In the genomic region with DNA sequence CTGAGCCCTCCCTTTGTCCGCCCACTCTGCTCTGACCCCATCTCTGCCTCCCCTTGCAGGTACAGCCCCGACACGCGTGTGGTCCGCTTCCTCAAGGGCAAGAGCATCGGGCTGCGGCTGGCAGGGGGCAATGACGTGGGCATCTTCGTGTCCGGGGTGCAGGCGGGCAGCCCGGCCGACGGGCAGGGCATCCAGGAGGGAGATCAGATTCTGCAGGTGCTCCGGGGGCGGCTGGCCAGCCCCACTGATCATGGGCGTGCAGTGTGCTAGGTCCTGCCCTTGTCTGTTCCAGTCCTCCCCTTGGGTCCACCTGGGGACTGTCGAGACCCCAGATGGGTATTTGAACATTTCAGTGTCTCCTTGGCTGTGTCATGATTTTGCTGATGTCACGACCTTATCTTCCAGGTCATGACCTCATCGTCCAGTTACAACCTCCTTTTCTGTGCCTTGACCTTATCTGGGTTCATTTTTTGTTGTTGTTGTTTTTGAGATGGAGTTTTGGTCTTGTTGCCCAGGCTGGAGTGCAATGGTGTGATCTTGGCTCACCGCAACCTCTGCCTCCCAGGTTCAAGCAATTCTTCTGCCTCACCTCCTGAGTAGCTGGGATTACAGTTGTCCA, we compare ENCODE assay signal across 1 cellular context.
TF ChIP-seq lines count a peak whose summit lies in the region.

No MANE protein-coding gene starts in this region.

TF ChIP-seq in K562, 482 proteins besides CTCF, POLR2A, EP300 and RAD21 (continued from another document):
- TF ChIP-seq SIN3B (IDR thresholded peaks at IDR 0.05; ENCODE audit: low read depth) (no peak), SMARCA4 (IDR thresholded peaks at IDR 0.05) (0 out of 2 replicates have a peak, but pooled peaks have one; percentile 41), RBM14 (IDR thresholded peaks at IDR 0.05; ENCODE audit: borderline replicate concordance, insufficient read depth, low read depth, low read length) (no peak), JUND (IDR thresholded peaks at IDR 0.05; ENCODE audit: borderline replicate concordance, low read depth, low read length) (peak; percentile 66), JUND (tag; IDR thresholded peaks at IDR 0.05; ENCODE audit: borderline replicate concordance, low read depth, low read length) (peak; percentile 58; the same call in 2 of the 3 replicates), GMEB1 (CRISPR knock-in tag; IDR thresholded peaks at IDR 0.05) (no peak), DDX20 (tag; IDR thresholded peaks at IDR 0.05; ENCODE audit: low read depth) (no peak), CHD1 (IDR thresholded peaks at IDR 0.05; ENCODE audit: low read length) (no peak), NR2C1 (IDR thresholded peaks at IDR 0.05) (peak; percentile 65), NR2C1 (tag; IDR thresholded peaks at IDR 0.05) (peak; percentile 74), ZNF3 (CRISPR knock-in tag; IDR thresholded peaks at IDR 0.05) (no peak), HDGF (IDR thresholded peaks at IDR 0.05) (no peak), SP1 (CRISPR knock-in tag; IDR thresholded peaks at IDR 0.05) (no peak), KDM1A (IDR thresholded peaks at IDR 0.05) (peak in 1 of 2 experiments; percentile 22; a peak in 2 of 4 replicates), XRCC4 (IDR thresholded peaks at IDR 0.05; ENCODE audit: extremely low read depth, insufficient read depth, insufficient read length) (no peak), HNRNPH1 (optimal IDR thresholded peaks at IDR 0.05; ENCODE audit: low read depth, low read length) (no peak), ARID3B (CRISPR knock-in tag; IDR thresholded peaks at IDR 0.05; ENCODE audit: borderline replicate concordance) (no peak), ZBTB49 (CRISPR knock-in tag; IDR thresholded peaks at IDR 0.05; ENCODE audit: borderline replicate concordance) (no peak), KDM2B (CRISPR knock-in tag; IDR thresholded peaks at IDR 0.05) (no peak), COPS2 (conservative IDR thresholded peaks at IDR 0.05) (no peak), TRIM28 (IDR thresholded peaks at IDR 0.05) (no peak), FOXJ2 (tag; IDR thresholded peaks at IDR 0.05) (no peak), GTF3C2 (IDR thresholded peaks at IDR 0.05; ENCODE audit: borderline replicate concordance, extremely low read depth, insufficient read length) (no peak), TAF9B (IDR thresholded peaks at IDR 0.05; ENCODE audit: partially characterized antibody) (no peak), ZNF696 (CRISPR knock-in tag; conservative IDR thresholded peaks at IDR 0.05) (no peak), SMARCB1 (IDR thresholded peaks at IDR 0.05; ENCODE audit: insufficient read length, low read depth) (no peak), ATF7 (IDR thresholded peaks at IDR 0.05) (peak; percentile 64), MTA3 (IDR thresholded peaks at IDR 0.05; ENCODE audit: borderline replicate concordance) (no peak), HDAC1 (IDR thresholded peaks at IDR 0.05) (no peak), ZNF507 (tag; conservative IDR thresholded peaks at IDR 0.05) (no peak), GABPA (tag; conservative IDR thresholded peaks at IDR 0.05; ENCODE audit: low read depth) (no peak)
- TF ChIP-seq, protein P1, sequence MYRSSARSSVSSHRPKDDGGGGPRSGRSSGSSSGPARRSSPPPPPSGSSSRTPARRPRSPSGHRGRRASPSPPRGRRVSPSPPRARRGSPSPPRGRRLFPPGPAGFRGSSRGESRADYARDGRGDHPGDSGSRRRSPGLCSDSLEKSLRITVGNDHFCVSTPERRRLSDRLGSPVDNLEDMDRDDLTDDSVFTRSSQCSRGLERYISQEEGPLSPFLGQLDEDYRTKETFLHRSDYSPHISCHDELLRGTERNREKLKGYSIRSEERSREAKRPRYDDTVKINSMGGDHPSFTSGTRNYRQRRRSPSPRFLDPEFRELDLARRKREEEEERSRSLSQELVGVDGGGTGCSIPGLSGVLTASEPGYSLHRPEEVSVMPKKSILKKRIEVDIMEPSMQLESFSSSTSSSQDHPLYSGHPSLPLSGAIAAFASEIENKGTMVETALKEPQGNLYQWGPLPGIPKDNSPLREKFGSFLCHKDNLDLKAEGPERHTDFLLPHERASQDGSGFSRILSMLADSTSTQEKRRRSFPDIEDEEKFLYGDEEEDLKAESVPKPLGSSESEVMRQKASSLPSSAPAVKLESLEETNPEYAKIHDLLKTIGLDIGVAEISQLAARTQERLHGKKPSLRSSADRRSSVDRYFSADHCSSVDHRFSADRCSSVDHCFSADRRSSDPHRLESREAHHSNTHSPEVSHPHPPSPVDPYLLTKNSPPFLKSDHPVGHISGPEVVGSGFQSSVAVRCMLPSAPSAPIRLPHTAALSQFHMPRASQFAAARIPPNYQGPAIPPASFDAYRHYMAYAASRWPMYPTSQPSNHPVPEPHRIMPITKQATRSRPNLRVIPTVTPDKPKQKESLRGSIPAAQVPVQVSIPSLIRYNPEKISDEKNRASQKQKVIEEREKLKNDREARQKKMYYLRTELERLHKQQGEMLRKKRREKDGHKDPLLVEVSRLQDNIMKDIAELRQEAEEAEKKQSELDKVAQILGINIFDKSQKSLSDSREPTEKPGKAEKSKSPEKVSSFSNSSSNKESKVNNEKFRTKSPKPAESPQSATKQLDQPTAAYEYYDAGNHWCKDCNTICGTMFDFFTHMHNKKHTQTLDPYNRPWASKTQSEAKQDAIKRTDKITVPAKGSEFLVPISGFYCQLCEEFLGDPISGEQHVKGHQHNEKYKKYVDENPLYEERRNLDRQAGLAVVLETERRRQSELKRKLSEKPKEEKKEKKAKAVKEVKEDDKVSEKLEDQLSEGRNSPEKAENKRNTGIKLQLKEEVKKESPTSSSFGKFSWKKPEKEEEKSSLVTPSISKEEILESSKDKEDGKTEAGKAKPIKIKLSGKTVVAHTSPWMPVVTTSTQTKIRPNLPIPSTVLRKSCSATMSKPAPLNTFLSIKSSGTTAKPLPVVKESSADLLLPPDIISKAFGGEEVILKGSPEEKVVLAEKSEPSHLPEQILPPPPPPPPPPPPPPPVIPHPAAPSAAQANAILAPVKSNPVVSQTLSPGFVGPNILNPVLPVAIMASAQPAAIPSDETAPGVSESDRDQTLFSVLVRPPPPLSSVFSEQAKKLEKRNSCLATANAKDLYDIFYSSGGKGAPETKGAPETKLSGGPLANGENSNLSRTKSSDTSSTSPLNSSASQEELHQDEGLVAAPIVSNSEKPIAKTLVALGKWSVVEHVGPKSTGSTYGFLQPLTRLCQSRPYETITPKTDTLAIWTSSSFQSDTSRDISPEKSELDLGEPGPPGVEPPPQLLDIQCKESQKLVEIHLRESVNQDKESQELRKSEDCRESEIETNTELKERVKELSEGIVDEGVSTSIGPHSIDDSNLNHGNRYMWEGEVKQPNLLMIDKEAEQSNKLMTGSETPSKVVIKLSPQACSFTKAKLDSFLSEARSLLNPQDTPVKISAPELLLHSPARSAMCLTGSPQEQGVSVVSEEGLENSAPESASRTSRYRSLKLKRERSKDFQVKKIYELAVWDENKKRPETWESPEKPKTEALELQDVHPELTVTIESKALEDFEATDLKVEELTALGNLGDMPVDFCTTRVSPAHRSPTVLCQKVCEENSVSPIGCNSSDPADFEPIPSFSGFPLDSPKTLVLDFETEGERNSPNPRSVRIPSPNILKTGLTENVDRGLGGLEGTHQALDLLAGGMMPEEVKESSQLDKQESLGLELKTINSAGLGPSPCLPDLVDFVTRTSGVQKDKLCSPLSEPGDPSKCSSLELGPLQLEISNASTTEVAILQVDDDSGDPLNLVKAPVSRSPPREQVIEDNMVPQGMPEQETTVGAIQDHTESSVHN (IDR thresholded peaks at IDR 0.05; ENCODE audit: borderline replicate concordance in 1 of 2, low read depth in 1 of 2): no peak
- TF ChIP-seq, protein P2, sequence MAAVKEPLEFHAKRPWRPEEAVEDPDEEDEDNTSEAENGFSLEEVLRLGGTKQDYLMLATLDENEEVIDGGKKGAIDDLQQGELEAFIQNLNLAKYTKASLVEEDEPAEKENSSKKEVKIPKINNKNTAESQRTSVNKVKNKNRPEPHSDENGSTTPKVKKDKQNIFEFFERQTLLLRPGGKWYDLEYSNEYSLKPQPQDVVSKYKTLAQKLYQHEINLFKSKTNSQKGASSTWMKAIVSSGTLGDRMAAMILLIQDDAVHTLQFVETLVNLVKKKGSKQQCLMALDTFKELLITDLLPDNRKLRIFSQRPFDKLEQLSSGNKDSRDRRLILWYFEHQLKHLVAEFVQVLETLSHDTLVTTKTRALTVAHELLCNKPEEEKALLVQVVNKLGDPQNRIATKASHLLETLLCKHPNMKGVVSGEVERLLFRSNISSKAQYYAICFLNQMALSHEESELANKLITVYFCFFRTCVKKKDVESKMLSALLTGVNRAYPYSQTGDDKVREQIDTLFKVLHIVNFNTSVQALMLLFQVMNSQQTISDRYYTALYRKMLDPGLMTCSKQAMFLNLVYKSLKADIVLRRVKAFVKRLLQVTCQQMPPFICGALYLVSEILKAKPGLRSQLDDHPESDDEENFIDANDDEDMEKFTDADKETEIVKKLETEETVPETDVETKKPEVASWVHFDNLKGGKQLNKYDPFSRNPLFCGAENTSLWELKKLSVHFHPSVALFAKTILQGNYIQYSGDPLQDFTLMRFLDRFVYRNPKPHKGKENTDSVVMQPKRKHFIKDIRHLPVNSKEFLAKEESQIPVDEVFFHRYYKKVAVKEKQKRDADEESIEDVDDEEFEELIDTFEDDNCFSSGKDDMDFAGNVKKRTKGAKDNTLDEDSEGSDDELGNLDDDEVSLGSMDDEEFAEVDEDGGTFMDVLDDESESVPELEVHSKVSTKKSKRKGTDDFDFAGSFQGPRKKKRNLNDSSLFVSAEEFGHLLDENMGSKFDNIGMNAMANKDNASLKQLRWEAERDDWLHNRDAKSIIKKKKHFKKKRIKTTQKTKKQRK (IDR thresholded peaks at IDR 0.05; ENCODE audit: borderline replicate concordance, low read depth, low read length): no peak
- TF ChIP-seq, protein P3, sequence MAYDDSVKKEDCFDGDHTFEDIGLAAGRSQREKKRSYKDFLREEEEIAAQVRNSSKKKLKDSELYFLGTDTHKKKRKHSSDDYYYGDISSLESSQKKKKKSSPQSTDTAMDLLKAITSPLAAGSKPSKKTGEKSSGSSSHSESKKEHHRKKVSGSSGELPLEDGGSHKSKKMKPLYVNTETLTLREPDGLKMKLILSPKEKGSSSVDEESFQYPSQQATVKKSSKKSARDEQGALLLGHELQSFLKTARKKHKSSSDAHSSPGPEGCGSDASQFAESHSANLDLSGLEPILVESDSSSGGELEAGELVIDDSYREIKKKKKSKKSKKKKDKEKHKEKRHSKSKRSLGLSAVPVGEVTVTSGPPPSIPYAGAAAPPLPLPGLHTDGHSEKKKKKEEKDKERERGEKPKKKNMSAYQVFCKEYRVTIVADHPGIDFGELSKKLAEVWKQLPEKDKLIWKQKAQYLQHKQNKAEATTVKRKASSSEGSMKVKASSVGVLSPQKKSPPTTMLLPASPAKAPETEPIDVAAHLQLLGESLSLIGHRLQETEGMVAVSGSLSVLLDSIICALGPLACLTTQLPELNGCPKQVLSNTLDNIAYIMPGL (CRISPR knock-in tag; IDR thresholded peaks at IDR 0.05): no peak
